Comparison of ENCODE assay signal across 36 cellular contexts in genomic region chr3:159520638-159521037, GRCh38.
DNase-seq lines count a peak whose midpoint lies in the region; ATAC-seq, FAIRE-seq and TF ChIP-seq lines count a peak whose summit lies in the region.
"Had no signal": no experiment of that assay in that cellular context is flagged by ENCODE, and none has a peak within 500 bp of the region (broad histone marks: within the 10 kb centered on the region; RNA-seq: fewer than 3 reads in every experiment).

No MANE protein-coding gene starts in this region.

- CTCF ChIA-PET in HepG2 (lab: Yijun Ruan, JAX; ENCODE audit: low intra/inter-chr PET ratio, low total read pairs): no interaction called here
- CTCF ChIA-PET in IMR-90 (lab: Yijun Ruan, JAX): no interaction called here
- CTCF ChIA-PET in K562 (lab: Yijun Ruan, JAX; ENCODE audit: low intra/inter-chr PET ratio): no interaction called here

- H3K36me3 ChIP-seq in HepG2 (replicated peaks in 1 of 2; ENCODE audit: control insufficient read depth in 1 of 2, insufficient read depth in 2 of 2, low read length in 2 of 2) (no peaks in the 10 kb centered on the region), right lobe of liver (no peaks in the 10 kb centered on the region), GM23338 (ENCODE audit: insufficient read depth) (no peaks in the 10 kb centered on the region), IMR-90 (ENCODE audit: control insufficient read depth, insufficient read depth, low read length) (no peaks in the 10 kb centered on the region), K562 (ENCODE audit: control insufficient read depth, insufficient read depth, low read length) (no peaks in the 10 kb centered on the region)
- H3K36me3 ChIP-seq: BE2C; BLaER1; BLaER1 treated with 17β-estradiol and CSF1 and Interleukin-3, amounts not matched to agents 10 nM and 100 nM had no signal

- H3F3A ChIP-seq in GM23338 (replicated peaks; ENCODE audit: low read depth): no peaks in the 10 kb centered on the region

- H3K27me3 ChIP-seq in HepG2 (ENCODE audit: control insufficient read depth in 1 of 2, insufficient read depth in 2 of 2, low read length in 2 of 2): 0 out of 5 replicates have a peak, but pooled peaks cover 0 to 1% of the 10 kb centered on the region in 2 experiments
- H3K27me3 ChIP-seq in right lobe of liver: no peaks in the 10 kb centered on the region
- H3K27me3 ChIP-seq in GM23338 (ENCODE audit: insufficient read depth): no peaks in the 10 kb centered on the region
- H3K27me3 ChIP-seq in IMR-90 (ENCODE audit: control insufficient read depth, insufficient read depth, low read length): no peaks in the 10 kb centered on the region
- H3K27me3 ChIP-seq in K562 (ENCODE audit: control insufficient read depth in 2 of 2, insufficient read depth in 2 of 2, low read length in 2 of 2): no peaks in the 10 kb centered on the region
- H3K27me3 ChIP-seq: BE2C; BLaER1; BLaER1 treated with 17β-estradiol and CSF1 and Interleukin-3, amounts not matched to agents 10 nM and 100 nM had no signal

- H3K14ac ChIP-seq in IMR-90 (replicated peaks; ENCODE audit: low read depth, low read length): no peak overlapping the region

- FAIRE-seq in HepG2 (lab: Jason Lieb, UNC) (no peak), K562 (lab: Jason Lieb, UNC) (no peak)
- FAIRE-seq: A204.1, A549, D721Med had no signal

- H3K4me1 ChIP-seq in HepG2 (ENCODE audit: insufficient read depth, low read length) (no peaks in the 10 kb centered on the region), right lobe of liver (no peaks in the 10 kb centered on the region), GM23338 (ENCODE audit: insufficient read depth) (no peaks in the 10 kb centered on the region), IMR-90 (ENCODE audit: control insufficient read depth, insufficient read depth, low read length) (no peaks in the 10 kb centered on the region), K562 (replicated peaks in 1 of 2; ENCODE audit: control insufficient read depth in 2 of 2, insufficient read depth in 2 of 2, low read length in 2 of 2) (no peaks in the 10 kb centered on the region)
- H3K4me1 ChIP-seq: A549; BE2C; BLaER1; BLaER1 treated with 17β-estradiol and CSF1 and Interleukin-3, amounts not matched to agents 10 nM and 100 nM; Caco-2 had no signal

- H2AK5ac ChIP-seq in IMR-90 (ENCODE audit: low read depth, low read length): no peak overlapping the region

- H3K18ac ChIP-seq in IMR-90 (ENCODE audit: low read depth, low read length): no peak overlapping the region

- no peaks in the 10 kb centered on the region for H3K9me3 Mint-ChIP-seq in GM23338
- H3K9me3 Mint-ChIP-seq: CD14-positive monocyte; CD4-positive, alpha-beta T cell; CD8-positive, alpha-beta T cell had no signal

- no peak for DNase-seq in HepG2 (ENCODE audit: low spot score)
- no peak for DNase-seq in right lobe of liver
- no peak for DNase-seq in GM23338 (ENCODE audit: low spot score)
- no peak for DNase-seq in IMR-90
- no peak for DNase-seq in K562 (ENCODE audit: extremely low read depth in 1 of 4, low spot score in 3 of 4)
- no peak for DNase-seq in DMS79 (lab: John Stamatoyannopoulos, UW)
- DNase-seq: 8988T; ACHN; AML-193; BE2C; C1 segment of cervical spinal cord; Caco-2; Calu3; CD4-positive, alpha-beta memory T cell; CD4-positive, alpha-beta T cell; CD4-positive, CD25-positive, alpha-beta regulatory T cell; CD8-positive, alpha-beta memory T cell; CD8-positive, alpha-beta T cell; COR-L47; DMS 273 treated with DMSO at 0.1 percent for 48 hours; DMS153; DMS53; DMS79 treated with DMSO at 0.1 percent for 48 hours; DND-41; EL had no signal

- no peak overlapping the region for H3K56ac ChIP-seq in IMR-90 (ENCODE audit: extremely low read depth, insufficient read depth, low read length)

- H3K79me2 ChIP-seq in HepG2 (ENCODE audit: insufficient read depth, low read length) (no peaks in the 10 kb centered on the region), GM23338 (replicated peaks; ENCODE audit: insufficient read depth) (no peaks in the 10 kb centered on the region), K562 (ENCODE audit: control insufficient read depth, insufficient read depth, low read length) (no peaks in the 10 kb centered on the region)

- dilution Hi-C loops in IMR-90 (cut with HindIII; ENCODE audit: low sequenced_read_pairs, unreplicated experiment): no loop called here

- no peak overlapping the region for H3K9ac ChIP-seq in HepG2 (ENCODE audit: insufficient read depth, low read depth, low read length)
- no peak overlapping the region for H3K9ac ChIP-seq in IMR-90 (ENCODE audit: low read depth, low read length)
- no peak overlapping the region for H3K9ac ChIP-seq in K562 (ENCODE audit: insufficient read depth in 1 of 2, low read depth in 2 of 2, low read length in 2 of 2)
- H3K9ac ChIP-seq: BLaER1; BLaER1 treated with 17β-estradiol and CSF1 and Interleukin-3, amounts not matched to agents 10 nM and 100 nM had no signal

- BruUV-seq in HepG2 (replicated peaks; lab: Mats Ljungman, UMichigan) (no TSS peak), IMR-90 (replicated peaks; lab: Mats Ljungman, UMichigan) (no TSS peak), K562 (replicated peaks; lab: Mats Ljungman, UMichigan) (no TSS peak)

- H2AFZ ChIP-seq in HepG2 (ENCODE audit: low read length) (no peak overlapping the region), GM23338 (no peak overlapping the region), IMR-90 (replicated peaks; ENCODE audit: low read length, poor library complexity) (no peak overlapping the region), K562 (ENCODE audit: low read depth, low read length) (no peak overlapping the region)

- H4K20me1 ChIP-seq in HepG2 (ENCODE audit: insufficient read depth, low read length): no peaks in the 10 kb centered on the region
- no peaks in the 10 kb centered on the region; the same call in 1 of the 2 replicates for H4K20me1 ChIP-seq in GM23338 (replicated peaks; ENCODE audit: insufficient read depth)
- H4K20me1 ChIP-seq in IMR-90 (ENCODE audit: insufficient read depth, low read length): no peaks in the 10 kb centered on the region
- H4K20me1 ChIP-seq in K562 (replicated peaks; ENCODE audit: control insufficient read depth, insufficient read depth, low read length): no peaks in the 10 kb centered on the region
- H4K20me1 ChIP-seq: BLaER1; BLaER1 treated with 17β-estradiol and CSF1 and Interleukin-3, amounts not matched to agents 10 nM and 100 nM had no signal

- peak overlapping the region; percentile 69; the same call in 1 of the 2 replicates for H3K27ac Mint-ChIP-seq in GM23338
- H3K27ac Mint-ChIP-seq: B cell; CD14-positive monocyte; CD4-positive, alpha-beta memory T cell; CD4-positive, alpha-beta T cell; CD4-positive, CD25-positive, alpha-beta regulatory T cell; CD8-positive, alpha-beta T cell had no signal

- H3K9me3 ChIP-seq in HepG2 (ENCODE audit: low read length): no peaks in the 10 kb centered on the region
- no peaks in the 10 kb centered on the region for H3K9me3 ChIP-seq in right lobe of liver
- no peaks in the 10 kb centered on the region for H3K9me3 ChIP-seq in IMR-90 (ENCODE audit: control insufficient read depth, insufficient read depth, low read length)
- no peaks in the 10 kb centered on the region; the same call in 1 of the 2 replicates for H3K9me3 ChIP-seq in K562 (replicated peaks; ENCODE audit: control insufficient read depth, insufficient read depth, low read depth, low read length)
- H3K9me3 ChIP-seq: A549; BE2C; BLaER1; BLaER1 treated with 17β-estradiol and CSF1 and Interleukin-3, amounts not matched to agents 10 nM and 100 nM; Caco-2 had no signal

- no peak for TF ChIP-seq POLR2A in HepG2 (IDR thresholded peaks at IDR 0.05; ENCODE audit: insufficient read depth in 1 of 2, low read depth in 2 of 2, low read length in 2 of 2)
- no peak for TF ChIP-seq POLR2A in right lobe of liver (IDR thresholded peaks at IDR 0.05)
- TF ChIP-seq POLR2A in IMR-90 (IDR thresholded peaks at IDR 0.05; ENCODE audit: low read depth, low read length): no peak
- no peak for TF ChIP-seq POLR2A in K562 (conservative IDR thresholded peaks at IDR 0.05)

- no peak overlapping the region for H2BK5ac ChIP-seq in IMR-90 (ENCODE audit: low read depth, low read length, poor library complexity, severe bottlenecking)

- no peak overlapping the region for H3K4ac ChIP-seq in IMR-90 (ENCODE audit: low read depth, low read length)

- H3K4me1 Mint-ChIP-seq in GM23338: no peaks in the 10 kb centered on the region
- H3K4me1 Mint-ChIP-seq: B cell; CD14-positive monocyte; CD4-positive, alpha-beta memory T cell; CD4-positive, CD25-positive, alpha-beta regulatory T cell; CD8-positive, alpha-beta memory T cell had no signal

- no peak overlapping the region for H2BK20ac ChIP-seq in IMR-90 (ENCODE audit: low read depth, low read length)

- POLR2A ChIA-PET in HepG2 (lab: Yijun Ruan, JAX) (no interaction called here), IMR-90 (lab: Charles Lee; ENCODE audit: unreplicated experiment) (no interaction called here), K562 (lab: Yijun Ruan, JAX) (no interaction called here)

- H4K91ac ChIP-seq in IMR-90 (ENCODE audit: insufficient read depth, low read depth, low read length): no peak overlapping the region

- H2AK9ac ChIP-seq in IMR-90 (replicated peaks; ENCODE audit: low read depth, low read length, poor library complexity): no peak overlapping the region

- TF ChIP-seq CTCF in HepG2 (CRISPR knock-in tag; IDR thresholded peaks at IDR 0.05): no peak
- TF ChIP-seq CTCF in right lobe of liver (IDR thresholded peaks at IDR 0.05): no peak
- no peak for TF ChIP-seq CTCF in GM23338 (conservative IDR thresholded peaks at IDR 0.05; ENCODE audit: low read depth in 2 of 2)
- no peak for TF ChIP-seq CTCF in IMR-90 (conservative IDR thresholded peaks at IDR 0.05; ENCODE audit: low read depth, low read length)
- TF ChIP-seq CTCF in K562 (IDR thresholded peaks at IDR 0.05 in 2 of 3, conservative IDR thresholded peaks at IDR 0.05 in 1 of 3; ENCODE audit: insufficient read depth in 2 of 3, low read depth in 1 of 3, low read length in 3 of 3): no peak

- WGBS in HepG2 (ENCODE audit: low lambda C conversion rate): 1% methylated on average over 3 of the region's 3 CpGs
- 55% methylated on average over 3 of the region's 3 CpGs for WGBS in right lobe of liver (ENCODE audit: insufficient coverage, low coverage, low lambda C conversion rate, missing lambda C conversion rate)
- no CpG with 5 or more reads among the region's 3 CpGs for WGBS in IMR-90 (ENCODE audit: extremely low coverage in 2 of 2, insufficient read length in 1 of 2), 2 experiments
- 0% methylated on average over 3 of the region's 3 CpGs for WGBS in K562 (ENCODE audit: insufficient coverage, low coverage, missing lambda C conversion rate)

- H2BK15ac ChIP-seq in IMR-90 (ENCODE audit: low read depth, low read length): no peak overlapping the region

- H3K36me3 Mint-ChIP-seq in GM23338 (ENCODE audit: low read depth): no peaks in the 10 kb centered on the region
- H3K36me3 Mint-ChIP-seq: CD14-positive monocyte; CD4-positive, alpha-beta memory T cell; CD4-positive, CD25-positive, alpha-beta regulatory T cell; CD8-positive, alpha-beta memory T cell; CD8-positive, alpha-beta T cell had no signal

- H3K23ac ChIP-seq in IMR-90 (ENCODE audit: low read depth, low read length): no peak overlapping the region

- intact Hi-C loops in HepG2 (cut with micrococcal nuclease; ENCODE audit: unreplicated experiment): no loop called here
- intact Hi-C loops in right lobe of liver (cut with DNase I): no loop called here
- intact Hi-C loops in IMR-90 (cut with micrococcal nuclease): no loop called here
- intact Hi-C loops in K562 (cut with micrococcal nuclease): no loop called here

- H3K27ac ChIP-seq in HepG2 (ENCODE audit: extremely low read length, insufficient read depth, low read length): no peak overlapping the region
- H3K27ac ChIP-seq in right lobe of liver: no peak overlapping the region
- no peak overlapping the region for H3K27ac ChIP-seq in GM23338 (ENCODE audit: low read depth)
- H3K27ac ChIP-seq in IMR-90 (ENCODE audit: insufficient read depth, low read length): no peak overlapping the region
- no peak overlapping the region for H3K27ac ChIP-seq in K562 (ENCODE audit: extremely low read depth, low read depth, low read length)
- H3K27ac ChIP-seq: 22Rv1; A549; BLaER1; BLaER1 treated with 17β-estradiol and CSF1 and Interleukin-3, amounts not matched to agents 10 nM and 100 nM; C4-2B had no signal

- H2BK120ac ChIP-seq in IMR-90 (ENCODE audit: low read depth, low read length): no peak overlapping the region

- no peak overlapping the region for H3K4me2 ChIP-seq in HepG2 (ENCODE audit: low read depth, low read length)
- no peak overlapping the region for H3K4me2 ChIP-seq in GM23338
- H3K4me2 ChIP-seq in IMR-90 (ENCODE audit: low read depth, low read length): no peak overlapping the region
- H3K4me2 ChIP-seq in K562 (ENCODE audit: insufficient read depth, low read length): no peak overlapping the region
- H3K4me2 ChIP-seq: A549; BLaER1; BLaER1 treated with 17β-estradiol and CSF1 and Interleukin-3, amounts not matched to agents 10 nM and 100 nM had no signal

- no peaks in the 10 kb centered on the region for H3K79me1 ChIP-seq in IMR-90 (ENCODE audit: low read depth in 1 of 2, low read length in 2 of 2)

- TF ChIP-seq EP300 in HepG2 (IDR thresholded peaks at IDR 0.05; ENCODE audit: low read depth in 2 of 2, low read length in 2 of 2) (no peak), HepG2 (CRISPR knock-in tag; IDR thresholded peaks at IDR 0.05; ENCODE audit: borderline replicate concordance) (no peak), K562 (IDR thresholded peaks at IDR 0.05; ENCODE audit: low read length) (no peak)

- no peak overlapping the region for H4K5ac ChIP-seq in IMR-90 (ENCODE audit: low read depth, low read length)

- H3K9me2 ChIP-seq in GM23338 (ENCODE audit: insufficient read depth): no peaks in the 10 kb centered on the region

- H3K4me3 ChIP-seq in HepG2 (replicated peaks in 1 of 3; ENCODE audit: insufficient read depth in 1 of 3, low read depth in 2 of 3, low read length in 3 of 3): no peak overlapping the region
- H3K4me3 ChIP-seq in right lobe of liver: no peak overlapping the region
- no peak overlapping the region for H3K4me3 ChIP-seq in GM23338
- H3K4me3 ChIP-seq in IMR-90 (ENCODE audit: insufficient read depth, low read depth, low read length): no peak overlapping the region
- H3K4me3 ChIP-seq in K562: no peak overlapping the region
- H3K4me3 ChIP-seq: A549; BLaER1; BLaER1 treated with 17β-estradiol and CSF1 and Interleukin-3, amounts not matched to agents 10 nM and 100 nM had no signal

- in situ Hi-C loops in HepG2 (cut with HindIII; ENCODE audit: extremely low pct_ligation_motif_present, low pct_unique_long_range_greater_than_20kb): no loop called here
- in situ Hi-C loops in IMR-90 (cut with MboI; ENCODE audit: low sequenced_read_pairs): no loop called here
- in situ Hi-C loops in K562 (cut with MboI): no loop called here

- H3K4me3 Mint-ChIP-seq in GM23338: no peak overlapping the region
- H3K4me3 Mint-ChIP-seq: B cell; CD14-positive monocyte; CD4-positive, alpha-beta memory T cell; CD4-positive, alpha-beta T cell; CD4-positive, CD25-positive, alpha-beta regulatory T cell; CD8-positive, alpha-beta memory T cell; CD8-positive, alpha-beta T cell had no signal

- H3K27me3 Mint-ChIP-seq in GM23338 (ENCODE audit: insufficient read depth, low read depth, poor library complexity): no peaks in the 10 kb centered on the region
- H3K27me3 Mint-ChIP-seq: B cell; CD4-positive, alpha-beta T cell; CD4-positive, CD25-positive, alpha-beta regulatory T cell had no signal

- no peaks in the 10 kb centered on the region for H3K9me1 ChIP-seq in IMR-90 (ENCODE audit: insufficient read depth, low read length)
- no peaks in the 10 kb centered on the region for H3K9me1 ChIP-seq in K562 (ENCODE audit: control insufficient read depth, insufficient read depth, low read length)

- ATAC-seq in HepG2 (no peak), right lobe of liver (no peak), GM23338 (no peak), IMR-90 (ENCODE audit: low read depth) (no peak), K562 (no peak), HG02588 (IDR thresholded peaks at IDR 0.05; ENCODE audit: unreplicated experiment) (no peak), HG03378 (IDR thresholded peaks at IDR 0.05; ENCODE audit: unreplicated experiment) (no peak)
- ATAC-seq: A549; CD8-positive, alpha-beta T cell had no signal

- no peak overlapping the region for H4K8ac ChIP-seq in IMR-90 (ENCODE audit: low read depth in 2 of 2, low read length in 2 of 2)

- no peak for TF ChIP-seq RAD21 in HepG2 (CRISPR knock-in tag; IDR thresholded peaks at IDR 0.05)
- no peak for TF ChIP-seq RAD21 in IMR-90 (IDR thresholded peaks at IDR 0.05; ENCODE audit: low read length)
- no peak for TF ChIP-seq RAD21 in K562 (CRISPR knock-in tag; conservative IDR thresholded peaks at IDR 0.05 in 1 of 2, IDR thresholded peaks at IDR 0.05 in 1 of 2)

Comparison
In these comparisons a context has a peak if more than half of its experiments do, and no peak if none do; other contexts are left out.
1. Of the 241 proteins assayed by ChIP-seq in both HepG2 and K562: peak only in HepG2: none; only in K562: CEBPG; in both: CEBPB; in neither: 236; mixed calls (peak in some experiments, not most) for 3.